Comparison of ENCODE assay signal across 1 cellular context in genomic region chr7:151349507-151349853, GRCh38.
TF ChIP-seq lines count a peak whose summit lies in the region.

No MANE protein-coding gene starts in this region.

TF ChIP-seq in GM12878, 131 proteins besides CTCF, POLR2A, EP300 and RAD21 (continued from another document):
- TF ChIP-seq RELB (IDR thresholded peaks at IDR 0.05; ENCODE audit: low read depth) (peak; percentile 10; the same call in 1 of the 2 replicates), BACH1 (IDR thresholded peaks at IDR 0.05; ENCODE audit: borderline replicate concordance) (peak; percentile 31; the same call in 1 of the 2 replicates), RELA (IDR thresholded peaks at IDR 0.05; ENCODE audit: borderline replicate concordance, partially characterized antibody) (peak; percentile 45), PML (IDR thresholded peaks at IDR 0.05; ENCODE audit: low read length) (0 out of 2 replicates have a peak, but pooled peaks have one; percentile 27), CHD4 (IDR thresholded peaks at IDR 0.05) (no peak), SMARCA5 (IDR thresholded peaks at IDR 0.05) (0 out of 2 replicates have a peak, but pooled peaks have one; percentile 40)
TF ChIP-seq in GM12878: peak in this region for 7.
